ENCODE assay signal across 40 cellular contexts in genomic region chr3:188884299-188885043, GRCh38.
"Had no signal": no experiment of that assay in that cellular context is flagged by ENCODE, and none has a peak within 500 bp of the region (broad histone marks: within the 10 kb centered on the region; RNA-seq: fewer than 3 reads in every experiment).

No MANE protein-coding gene starts in this region.

- H3K27me3 ChIP-seq: adrenal gland, body of pancreas, breast epithelium, MG63 had no signal

- H2AFZ ChIP-seq: PC-9 had no signal

- H3K27ac ChIP-seq: adrenal gland, body of pancreas, breast epithelium, PC-9, RWPE1, VCaP had no signal

- DNase-seq: activated B cell treated with CpG ODN at 0.5 μM for 24 hours; activated CD4-positive, alpha-beta memory T cell treated with anti-CD3 and anti-CD28 coated beads for 36 hours; activated CD4-positive, alpha-beta T cell treated with anti-CD3 and anti-CD28 coated beads for 4 hours; activated CD4-positive, alpha-beta T cell treated with anti-CD3 and anti-CD28 coated beads, Interleukin-2, amount 50 U/mL, for 1 hour; activated CD4-positive, CD25-positive, alpha-beta regulatory T cell treated with anti-CD3 and anti-CD28 coated beads, Interleukin-2, amount 50 U/mL, for 72 hours; activated CD8-positive, alpha-beta memory T cell treated with anti-CD3 and anti-CD28 coated beads, Interleukin-2, amount 50 U/mL, for 4 hours; activated gamma-delta T cell treated with Interleukin-2 at 50 U/mL for 16 hours; activated naive CD4-positive, alpha-beta T cell treated with anti-CD3 and anti-CD28 coated beads for 36 hours; activated T-cell treated with anti-CD3 and anti-CD28 coated beads for 4 hours; activated T-cell treated with anti-CD3 and anti-CD28 coated beads, Interleukin-2, amount 50 U/mL, for 4 hours; adrenal gland; body of pancreas; caudate nucleus; Kasumi-1; KG1; MG63; NCI-H1048; NCI-H1105 treated with DMSO at 0.1 percent for 48 hours; NCI-H1436; NCI-H1694; NCI-H1930; NCI-H2081 treated with DMSO at 0.1 percent for 48 hours; NCI-H226; NCI-H446 treated with DMSO at 0.1 percent for 48 hours; NCI-H524; NCI-H69; NK-92 treated with Interleukin-12 subunit alpha and Interleukin-12 subunit beta, amount 100 ng/mL, for 24 hours; PC-9; Right ventricle myocardium superior; SW 1271; T-helper 1 cell; T-helper 2 cell; T-helper 9 cell had no signal

- ATAC-seq: activated naive CD4-positive, alpha-beta T cell treated with anti-CD3 and anti-CD28 coated beads, Interleukin-2, amount 50 U/mL, for 72 hours; activated T-cell treated with anti-CD3 and anti-CD28 coated beads, Interleukin-2, amount 50 U/mL, for 4 hours; body of pancreas had no signal

- H3K27me3 Mint-ChIP-seq: activated B cell treated with CpG ODN at 0.5 μM for 24 hours; activated CD4-positive, alpha-beta memory T cell treated with anti-CD3 and anti-CD28 coated beads for 36 hours had no signal

- H3K4me2 ChIP-seq: PC-9 had no signal

- H3K4me3 ChIP-seq: adrenal gland, body of pancreas, breast epithelium, MG63, PC-9 had no signal

- H3K4me1 Mint-ChIP-seq: activated B cell treated with CpG ODN at 0.5 μM for 24 hours had no signal

- H3K4me3 Mint-ChIP-seq: activated B cell treated with CpG ODN at 0.5 μM for 24 hours; activated CD4-positive, alpha-beta memory T cell treated with anti-CD3 and anti-CD28 coated beads for 36 hours; activated naive CD4-positive, alpha-beta T cell treated with anti-CD3 and anti-CD28 coated beads for 36 hours; activated T-cell treated with anti-CD3 and anti-CD28 coated beads, Interleukin-2, amount 50 U/mL, for 4 hours; activated T-helper 1 cell treated with anti-CD3 and anti-CD28 coated beads, Interleukin-12 subunit alpha, Interleukin-12 subunit beta, Interleukin-2, Interleukin-4 antibody, amounts not matched to agents 30 ng/mL and 10 ng/mL and 1 ng/mL, durations not matched to agents 14 hours and 24 hours and 36 hours had no signal

- H3K9me3 ChIP-seq: adrenal gland, body of pancreas, breast epithelium had no signal

- H3K27ac Mint-ChIP-seq: activated B cell treated with CpG ODN at 0.5 μM for 24 hours; activated CD4-positive, alpha-beta memory T cell treated with anti-CD3 and anti-CD28 coated beads for 36 hours; activated naive CD4-positive, alpha-beta T cell treated with anti-CD3 and anti-CD28 coated beads for 36 hours; activated naive CD4-positive, alpha-beta T cell treated with anti-CD3 and anti-CD28 coated beads, Interleukin-2, amount 50 U/mL, for 72 hours; activated T-helper 1 cell treated with anti-CD3 and anti-CD28 coated beads, Interleukin-12 subunit alpha, Interleukin-12 subunit beta, Interleukin-2, Interleukin-4 antibody, amounts not matched to agents 30 ng/mL and 10 ng/mL and 1 ng/mL, durations not matched to agents 14 hours and 24 hours and 36 hours had no signal

- FAIRE-seq: astrocyte, RCC 7860 had no signal

- H3K36me3 ChIP-seq: adrenal gland, breast epithelium had no signal

- H3K4me1 ChIP-seq: body of pancreas, breast epithelium had no signal

- H3K9me3 Mint-ChIP-seq: activated B cell treated with CpG ODN at 0.5 μM for 24 hours; activated CD4-positive, alpha-beta memory T cell treated with anti-CD3 and anti-CD28 coated beads for 36 hours; activated naive CD4-positive, alpha-beta T cell treated with anti-CD3 and anti-CD28 coated beads for 36 hours; activated naive CD4-positive, alpha-beta T cell treated with anti-CD3 and anti-CD28 coated beads, Interleukin-2, amount 50 U/mL, for 72 hours; activated T-cell treated with anti-CD3 and anti-CD28 coated beads, Interleukin-2, amount 50 U/mL, for 4 hours; activated T-helper 1 cell treated with anti-CD3 and anti-CD28 coated beads, Interleukin-12 subunit alpha, Interleukin-12 subunit beta, Interleukin-2, Interleukin-4 antibody, amounts not matched to agents 30 ng/mL and 10 ng/mL and 1 ng/mL, durations not matched to agents 14 hours and 24 hours and 36 hours had no signal
